10 cellular contexts compared by ENCODE assay signal in genomic region chr11:1854132-1854948, GRCh38. TPM values are rescaled to one million over a fixed set of nuclear protein-coding genes. Genes with fewer than 3 reads are reported as not detected.
DNase-seq lines count a peak whose midpoint lies in the region; ATAC-seq and TF ChIP-seq lines count a peak whose summit lies in the region.
"Had no signal": no experiment of that assay in that cellular context is flagged by ENCODE, and none has a peak within 500 bp of the region (broad histone marks: within the 10 kb centered on the region; RNA-seq: fewer than 3 reads in every experiment).

No MANE protein-coding gene starts in this region.

- no peaks in the 10 kb centered on the region for H3K27me3 ChIP-seq in DOHH2 (ENCODE audit: control insufficient read depth, low read length)

- peaks cover 52% of the 10 kb centered on the region for H3K4me1 ChIP-seq in DOHH2 (ENCODE audit: control insufficient read depth, low read length)

- peak overlapping the region; percentile 94 for H3K4me2 ChIP-seq in DOHH2 (ENCODE audit: low read length)

- H3K36me3 Mint-ChIP-seq in osteocyte (ENCODE audit: unreplicated experiment), result no peaks in the 10 kb centered on the region

- H3K79me2 ChIP-seq in DOHH2 (ENCODE audit: control insufficient read depth, low read length), result peaks cover 75% of the 10 kb centered on the region

- no peaks in the 10 kb centered on the region for H3K9me3 Mint-ChIP-seq in osteocyte (ENCODE audit: unreplicated experiment)

- H3F3A ChIP-seq in DOHH2 (ENCODE audit: control insufficient read depth, insufficient read depth), result 0 out of 2 replicates have a peak, but pooled peaks cover 2% of the 10 kb centered on the region

- peak overlapping the region; percentile 79 for H3K4me3 ChIP-seq in DOHH2 (ENCODE audit: low read length)

- no peaks in the 10 kb centered on the region for H3K9me2 ChIP-seq in DOHH2 (replicated peaks; ENCODE audit: control insufficient read depth, low read length)

- no peaks in the 10 kb centered on the region for H3K27me3 Mint-ChIP-seq in osteocyte (ENCODE audit: unreplicated experiment)

- peaks cover 17% of the 10 kb centered on the region for H4K20me1 ChIP-seq in DOHH2 (ENCODE audit: control insufficient read depth, insufficient read depth, low read depth, low read length)

- no peak overlapping the region for H3K27ac Mint-ChIP-seq in osteocyte (ENCODE audit: unreplicated experiment)

- peaks cover 40% of the 10 kb centered on the region for H3K36me3 ChIP-seq in DOHH2 (ENCODE audit: control insufficient read depth, low read length)

- H3K9me3 ChIP-seq in DOHH2 (ENCODE audit: control insufficient read depth, insufficient read depth, low read length), result no peaks in the 10 kb centered on the region

- no peak overlapping the region for H3K4me3 Mint-ChIP-seq in osteocyte (ENCODE audit: unreplicated experiment)

- H3K27ac ChIP-seq in DOHH2 (ENCODE audit: low read depth, low read length), result peak overlapping the region; percentile 96

- ATAC-seq in GM19397 (IDR thresholded peaks at IDR 0.05; ENCODE audit: unreplicated experiment) (peak; percentile 26), HG03342 (IDR thresholded peaks at IDR 0.05; ENCODE audit: unreplicated experiment) (peak; percentile 16), left lobe of liver (no peak)
- ATAC-seq: sciatic nerve had no signal

- no peak for TF ChIP-seq CTCF in DOHH2 (IDR thresholded peaks at IDR 0.05; ENCODE audit: low read depth, low read length, poor library complexity, severe bottlenecking)
- no peak for TF ChIP-seq CTCF in osteocyte (IDR thresholded peaks at IDR 0.05)

- H3K4me1 Mint-ChIP-seq in osteocyte (ENCODE audit: unreplicated experiment), result no peaks in the 10 kb centered on the region

- DNase-seq in germinal center (ENCODE audit: low spot score) (peak; percentile 77), NCI-H187 (lab: John Stamatoyannopoulos, UW) (no peak), left lobe of liver (ENCODE audit: low spot score) (no peak), osteocyte (ENCODE audit: extremely low spot score, unreplicated experiment) (no peak), kidney glomerular epithelial cell (lab: John Stamatoyannopoulos, UW) (no peak)
- DNase-seq: head of caudate nucleus had no signal

RNA-seq across cellular contexts. Expression of gene LSP1, which starts 1.5 kb away (rescaled TPM):
- total RNA-seq in left lobe of liver (3.6 TPM), osteocyte (26.9 and 29.5 TPM in 2 replicates)

RNA-seq across cellular contexts. Expression of gene TNNI2, which starts 15.6 kb away (rescaled TPM):
- total RNA-seq in left lobe of liver (not detected), osteocyte (1.0 and 1.1 TPM in 2 replicates)
- total RNA-seq: sciatic nerve had no signal

RNA-seq across cellular contexts. Expression of gene SYT8, which starts 19.6 kb away (rescaled TPM):
- total RNA-seq in left lobe of liver, result 0.30 TPM
- total RNA-seq in osteocyte, result 5.0 and 6.2 TPM in 2 replicates

RNA-seq across cellular contexts. Expression of gene PRR33, which starts 37.4 kb away (rescaled TPM):
- total RNA-seq in left lobe of liver, result not detected
- not detected in 2 replicates for total RNA-seq in osteocyte
- total RNA-seq: sciatic nerve had no signal
